ENCODE assay signal across 1 cellular context in the genomic region with DNA sequence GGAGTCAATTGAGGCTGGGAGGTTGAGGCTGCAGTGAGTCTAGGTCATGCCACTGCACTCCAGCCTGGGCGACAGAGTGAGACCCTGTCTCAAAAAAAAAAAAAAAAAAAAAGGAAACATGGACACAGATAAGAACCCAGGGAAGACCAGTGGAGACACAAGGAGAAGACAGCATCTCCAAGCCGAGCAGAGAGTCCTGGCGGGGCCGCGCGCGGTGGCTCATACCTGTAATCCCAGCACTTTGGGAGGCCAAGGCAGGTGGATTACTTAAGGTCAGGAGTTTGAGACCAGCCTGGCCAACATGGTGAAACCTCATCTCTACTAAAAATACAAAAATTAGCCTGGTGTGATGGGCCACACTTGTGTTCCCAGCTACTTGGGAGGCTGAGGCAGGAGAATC. TPM values are rescaled to one million over a fixed set of nuclear protein-coding genes. Genes with fewer than 3 reads are reported as not detected.
"Had no signal": no experiment of that assay in that cellular context is flagged by ENCODE, and none has a peak within 500 bp of the region (broad histone marks: within the 10 kb centered on the region; RNA-seq: fewer than 3 reads in every experiment).

No MANE protein-coding gene starts in this region.

RNA-seq across cellular contexts. Expression of gene GPR157, which starts 15.6 kb away (rescaled TPM):
- polyA plus RNA-seq: neural cell had no signal
